Comparison of ENCODE assay signal across 8 cellular contexts in the genomic region with DNA sequence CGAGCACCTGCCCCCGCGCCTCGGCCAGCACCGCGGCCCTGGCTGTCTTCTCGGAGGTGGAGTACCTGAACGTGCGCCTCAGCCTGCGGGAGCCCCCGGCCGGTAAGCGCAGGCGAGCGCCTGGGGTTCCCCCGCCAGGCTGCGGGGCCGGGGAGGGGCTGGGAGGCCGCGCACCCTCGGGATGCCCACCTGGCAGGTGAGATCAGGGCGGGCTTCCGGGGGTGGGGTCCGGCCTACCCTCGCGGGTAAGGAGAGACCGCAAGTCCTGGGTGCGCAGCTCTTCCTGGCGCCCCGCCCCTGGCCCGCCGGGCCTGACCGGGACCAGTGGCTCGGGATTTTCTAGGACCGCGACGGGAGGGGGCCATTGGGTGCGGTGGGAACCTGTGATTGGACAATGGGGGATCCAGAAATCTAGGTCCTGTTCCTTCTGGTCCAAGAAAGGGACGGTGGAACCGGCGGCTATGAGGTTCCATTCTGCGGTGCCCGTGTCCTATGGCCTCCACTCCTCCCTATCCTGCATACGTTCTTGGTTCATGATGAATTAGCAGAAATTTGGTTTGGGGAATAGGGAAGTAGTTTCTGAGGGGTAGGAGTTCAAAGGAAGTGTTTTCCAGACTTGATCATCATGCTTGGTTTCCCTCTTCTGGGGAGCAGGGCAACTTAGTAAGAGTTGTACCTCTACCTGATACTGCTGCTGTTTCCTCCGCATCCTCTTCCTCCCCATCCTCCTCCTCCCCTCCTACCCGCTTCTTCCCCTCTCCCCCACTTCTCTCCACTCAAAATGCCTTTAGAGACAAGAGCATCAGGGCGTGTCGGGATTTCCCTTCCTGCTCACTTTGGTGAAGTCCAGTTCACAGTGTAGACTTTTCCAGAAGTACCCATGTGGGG. TPM values are rescaled to one million over a fixed set of nuclear protein-coding genes. Genes with fewer than 3 reads are reported as not detected.
A peak's percentile ranks its signal among the peaks of the same experiment; 100 is the strongest.
DNase-seq lines count a peak whose midpoint lies in the region; ATAC-seq and TF ChIP-seq lines count a peak whose summit lies in the region.

No MANE protein-coding gene starts in this region.

- H3K9me3 ChIP-seq in BLaER1 treated with 17β-estradiol and CSF1 and Interleukin-3, amounts not matched to agents 10 nM and 100 nM (replicated peaks in 1 of 11) = peaks cover 0 to 13% (median 6%) of the 10 kb centered on the region in 11 experiments; a peak in 16 of 22 replicates
- no peaks in the 10 kb centered on the region for H3K9me3 ChIP-seq in HUES6 (ENCODE audit: control insufficient read depth, insufficient read depth, low read depth, low read length)

- H3K4me2 ChIP-seq in BLaER1 treated with 17β-estradiol and CSF1 and Interleukin-3, amounts not matched to agents 10 nM and 100 nM = peak overlapping the region; percentile 85 to 98 (median 92)

- peaks cover 26 to 51% (median 39%) of the 10 kb centered on the region in 10 experiments for H3K4me1 ChIP-seq in BLaER1 treated with 17β-estradiol and CSF1 and Interleukin-3, amounts not matched to agents 10 nM and 100 nM
- H3K4me1 ChIP-seq in HUES6 (ENCODE audit: control insufficient read depth, insufficient read depth, low read length) = no peaks in the 10 kb centered on the region

- H3K4me3 ChIP-seq in BLaER1 treated with 17β-estradiol and CSF1 and Interleukin-3, amounts not matched to agents 10 nM and 100 nM = peak overlapping the region; percentile 82 to 97 (median 91)
- peak overlapping the region; percentile 66 for H3K4me3 ChIP-seq in HUES6 (ENCODE audit: low read depth, low read length)

- DNase-seq in activated T-cell treated with anti-CD3 and anti-CD28 coated beads, Interleukin-2, amount 50 U/mL, for 4 hours = peak; percentile 4
- DNase-seq in germinal center (ENCODE audit: low spot score) (peak; percentile 15), neural crest cell (ENCODE audit: low read depth, low spot score) (no peak), GM20000 (ENCODE audit: low spot score) (no peak), NCI-H446 treated with DMSO at 0.1 percent for 48 hours (lab: John Stamatoyannopoulos, UW) (no peak), AG08395 (ENCODE audit: low spot score) (no peak)

- H3K27me3 Mint-ChIP-seq in activated T-cell treated with anti-CD3 and anti-CD28 coated beads, Interleukin-2, amount 50 U/mL, for 4 hours (ENCODE audit: low read depth) = peaks cover 4% of the 10 kb centered on the region
- H3K27me3 Mint-ChIP-seq in neural crest cell (ENCODE audit: low read depth) = no peaks in the 10 kb centered on the region

- peaks cover 0 to 48% (median 16%) of the 10 kb centered on the region in 11 experiments; a peak in 8 of 22 replicates for H4K20me1 ChIP-seq in BLaER1 treated with 17β-estradiol and CSF1 and Interleukin-3, amounts not matched to agents 10 nM and 100 nM

- H3K4me3 Mint-ChIP-seq in activated T-cell treated with anti-CD3 and anti-CD28 coated beads, Interleukin-2, amount 50 U/mL, for 4 hours = peak overlapping the region; percentile 80
- H3K4me3 Mint-ChIP-seq in neural crest cell = peak overlapping the region; percentile 91

- H3K27ac Mint-ChIP-seq in neural crest cell (ENCODE audit: unreplicated experiment) = no peak overlapping the region

- H3K4me1 Mint-ChIP-seq in activated T-cell treated with anti-CD3 and anti-CD28 coated beads, Interleukin-2, amount 50 U/mL, for 4 hours (ENCODE audit: low read depth) = peaks cover 13% of the 10 kb centered on the region
- peaks cover 34% of the 10 kb centered on the region for H3K4me1 Mint-ChIP-seq in neural crest cell

- peak; percentile 1 to 5 for ATAC-seq in activated T-cell treated with anti-CD3 and anti-CD28 coated beads, Interleukin-2, amount 50 U/mL, for 4 hours

- H3K27ac ChIP-seq in BLaER1 treated with 17β-estradiol and CSF1 and Interleukin-3, amounts not matched to agents 10 nM and 100 nM = peak overlapping the region; percentile 77 to 94 (median 86)
- H3K27ac ChIP-seq in HUES6 (ENCODE audit: low read depth, low read length) = no peak overlapping the region

- H3K9me3 Mint-ChIP-seq in activated T-cell treated with anti-CD3 and anti-CD28 coated beads, Interleukin-2, amount 50 U/mL, for 4 hours = no peaks in the 10 kb centered on the region
- H3K9me3 Mint-ChIP-seq in neural crest cell = no peaks in the 10 kb centered on the region

- no peak for TF ChIP-seq CTCF in neural crest cell (conservative IDR thresholded peaks at IDR 0.05)
- TF ChIP-seq CTCF in GM20000 (IDR thresholded peaks at IDR 0.05; ENCODE audit: extremely low read depth, missing control alignments) = no peak

- peaks cover 6 to 29% (median 22%) of the 10 kb centered on the region in 11 experiments; a peak in 18 of 22 replicates for H3K36me3 ChIP-seq in BLaER1 treated with 17β-estradiol and CSF1 and Interleukin-3, amounts not matched to agents 10 nM and 100 nM
- H3K36me3 ChIP-seq in HUES6 (ENCODE audit: control insufficient read depth, insufficient read depth, low read length) = peaks cover 5% of the 10 kb centered on the region; the same call in 1 of the 2 replicates

- H3K27me3 ChIP-seq in BLaER1 treated with 17β-estradiol and CSF1 and Interleukin-3, amounts not matched to agents 10 nM and 100 nM = peaks cover 0 to 8% (median 0%) of the 10 kb centered on the region in 11 experiments; a peak in 6 of 22 replicates
- peaks cover 14% of the 10 kb centered on the region; the same call in 1 of the 2 replicates for H3K27me3 ChIP-seq in HUES6 (ENCODE audit: control insufficient read depth, insufficient read depth, low read length)

- H3K9ac ChIP-seq in BLaER1 treated with 17β-estradiol and CSF1 and Interleukin-3, amounts not matched to agents 10 nM and 100 nM = peak overlapping the region; percentile 77 to 94 (median 88)
- H3K9ac ChIP-seq in HUES6 (ENCODE audit: low read length) = no peak overlapping the region

- peaks cover 2% of the 10 kb centered on the region for H3K36me3 Mint-ChIP-seq in activated T-cell treated with anti-CD3 and anti-CD28 coated beads, Interleukin-2, amount 50 U/mL, for 4 hours (ENCODE audit: insufficient read depth)
- no peaks in the 10 kb centered on the region for H3K36me3 Mint-ChIP-seq in neural crest cell (ENCODE audit: low read depth)

RNA-seq across cellular contexts. Expression of gene ARRDC4, which starts 0.8 kb away (rescaled TPM):
- 1 to 10 TPM; 2.2 to 3.5 (median 3.3) TPM for total RNA-seq in activated T-cell treated with anti-CD3 and anti-CD28 coated beads, Interleukin-2, amount 50 U/mL, for 4 hours
- total RNA-seq in neural crest cell = 13.3 and 14.2 TPM in 2 replicates

Comparison
In these comparisons a context has a peak if more than half of its experiments do, and no peak if none do; other contexts are left out.
1. DNase-seq: peak in activated T-cell treated with anti-CD3 and anti-CD28 coated beads, Interleukin-2, amount 50 U/mL, for 4 hours (single experiment) and germinal center (single experiment); none in neural crest cell (single experiment), GM20000 (single experiment), NCI-H446 treated with DMSO at 0.1 percent for 48 hours (single experiment) and AG08395 (single experiment).